Comparison of ENCODE assay signal across 23 cellular contexts in genomic region chr3:45477838-45478237, GRCh38.
"Had no signal": no experiment of that assay in that cellular context is flagged by ENCODE, and none has a peak within 500 bp of the region (broad histone marks: within the 10 kb centered on the region; RNA-seq: fewer than 3 reads in every experiment).

No MANE protein-coding gene starts in this region.

- H3K27ac ChIP-seq: colonic mucosa, epithelial cell of prostate, esophagus squamous epithelium, gastrocnemius medialis, heart left ventricle, hepatocyte, left lung, lower lobe of right lung had no signal

- H3K4me2 ChIP-seq: hepatocyte had no signal

- H3K4me3 Mint-ChIP-seq: dendritic cell treated with granulocyte-macrophage colony-stimulating factor and Interleukin-4, amounts not matched to agents 40 ng/mL and 50 ng/mL, for 4 days; effector memory CD8-positive, alpha-beta T cell; endodermal cell; mesothelial cell of epicardium; naive thymus-derived CD4-positive, alpha-beta T cell had no signal

- H2AFZ ChIP-seq: hepatocyte had no signal

- H3K4me1 ChIP-seq: colonic mucosa, gastrocnemius medialis, lower lobe of right lung had no signal

- H3K4me1 Mint-ChIP-seq: endodermal cell had no signal

- ATAC-seq: effector memory CD8-positive, alpha-beta T cell; esophagus mucosa; gastrocnemius medialis; heart left ventricle; left cardiac atrium; left lung; left ventricle myocardium superior; lower lobe of right lung; mucosa of descending colon; naive thymus-derived CD4-positive, alpha-beta T cell had no signal

- H3K36me3 ChIP-seq: colonic mucosa had no signal

- DNase-seq: colonic mucosa; cortex of kidney; effector CD8-positive, alpha-beta T cell; effector memory CD8-positive, alpha-beta T cell; endodermal cell; erythroblast; esophagus squamous epithelium; foreskin fibroblast; foreskin melanocyte; gastrocnemius medialis; heart left ventricle; left cardiac atrium; left lung; left ventricle myocardium superior; lower lobe of right lung; mesenchymal stem cell; mucosa of descending colon; naive thymus-derived CD4-positive, alpha-beta T cell had no signal

- H3K27me3 ChIP-seq: colonic mucosa, esophagus squamous epithelium, gastrocnemius medialis, heart left ventricle, hepatocyte, left lung had no signal

- H3K27me3 Mint-ChIP-seq: dendritic cell treated with granulocyte-macrophage colony-stimulating factor and Interleukin-4, amounts not matched to agents 40 ng/mL and 50 ng/mL, for 4 days; effector memory CD8-positive, alpha-beta T cell; naive thymus-derived CD4-positive, alpha-beta T cell had no signal

- H3K79me2 ChIP-seq: hepatocyte had no signal

- H3K4me3 ChIP-seq: colonic mucosa, esophagus squamous epithelium, gastrocnemius medialis, heart left ventricle, hepatocyte, left lung, lower lobe of right lung, mucosa of descending colon had no signal

- H3K27ac Mint-ChIP-seq: dendritic cell treated with granulocyte-macrophage colony-stimulating factor and Interleukin-4, amounts not matched to agents 40 ng/mL and 50 ng/mL, for 4 days; effector memory CD8-positive, alpha-beta T cell; endodermal cell; mesothelial cell of epicardium; naive thymus-derived CD4-positive, alpha-beta T cell had no signal

- H3K9me3 ChIP-seq: colonic mucosa, gastrocnemius medialis, lower lobe of right lung had no signal
